In genomic region chr21:45362077-45362747, GRCh38 we compare ENCODE assay signal across 1 cellular context.
TF ChIP-seq lines count a peak whose summit lies in the region.

No MANE protein-coding gene starts in this region.

TF ChIP-seq in IMR-90, 13 proteins besides CTCF, POLR2A, EP300 and RAD21:
- TF ChIP-seq, protein P1, sequence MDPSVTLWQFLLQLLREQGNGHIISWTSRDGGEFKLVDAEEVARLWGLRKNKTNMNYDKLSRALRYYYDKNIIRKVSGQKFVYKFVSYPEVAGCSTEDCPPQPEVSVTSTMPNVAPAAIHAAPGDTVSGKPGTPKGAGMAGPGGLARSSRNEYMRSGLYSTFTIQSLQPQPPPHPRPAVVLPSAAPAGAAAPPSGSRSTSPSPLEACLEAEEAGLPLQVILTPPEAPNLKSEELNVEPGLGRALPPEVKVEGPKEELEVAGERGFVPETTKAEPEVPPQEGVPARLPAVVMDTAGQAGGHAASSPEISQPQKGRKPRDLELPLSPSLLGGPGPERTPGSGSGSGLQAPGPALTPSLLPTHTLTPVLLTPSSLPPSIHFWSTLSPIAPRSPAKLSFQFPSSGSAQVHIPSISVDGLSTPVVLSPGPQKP (IDR thresholded peaks at IDR 0.05; ENCODE audit: borderline replicate concordance, low read depth, low read length), result no peak
